10 cellular contexts compared by ENCODE assay signal in genomic region chr12:6205144-6205539, GRCh38. TPM values are rescaled to one million over a fixed set of nuclear protein-coding genes. Genes with fewer than 3 reads are reported as not detected.
DNase-seq lines count a peak whose midpoint lies in the region; ATAC-seq and TF ChIP-seq lines count a peak whose summit lies in the region.
"Had no signal": no experiment of that assay in that cellular context is flagged by ENCODE, and none has a peak within 500 bp of the region (broad histone marks: within the 10 kb centered on the region; RNA-seq: fewer than 3 reads in every experiment).

No MANE protein-coding gene starts in this region.

- 19% methylated on average over 8 of the region's 8 CpGs for WGBS in urinary bladder

- CTCF ChIA-PET in T-cell (lab: Charles Lee) = interaction anchor here in 1 of 2 donors (0.7 kb wide), 1 partner anchor 70 kb away, joined by 3 read pairs; no protein-coding TSS in a partner anchor

- DNase-seq in SJCRH30 = peak; percentile 86 to 92
- DNase-seq in fibroblast of lung (ENCODE audit: low read depth in 2 of 2) = no peak
- DNase-seq in T-cell = no peak
- DNase-seq in GM13977 (ENCODE audit: low spot score) = no peak
- DNase-seq: NCI-H510A; stimulated activated CD4-positive, alpha-beta T cell treated with anti-CD3 and anti-CD28 coated beads, Interleukin-12 subunit alpha, Interleukin-12 subunit beta, amount 100 ng/mL, for 4 hours had no signal

- no peaks in the 10 kb centered on the region for H3K9me3 Mint-ChIP-seq in T-cell
- H3K9me3 Mint-ChIP-seq: activated naive CD4-positive, alpha-beta T cell treated with anti-CD3 and anti-CD28 coated beads, Interleukin-2, amount 50 U/mL, for 24 hours had no signal

- H3K79me2 ChIP-seq in fibroblast of lung (ENCODE audit: control insufficient read depth, insufficient read depth, low read length) = peaks cover 81% of the 10 kb centered on the region

- H2AFZ ChIP-seq in fibroblast of lung (ENCODE audit: low read length) = no peak overlapping the region

- H3K4me3 Mint-ChIP-seq in T-cell = no peak overlapping the region
- H3K4me3 Mint-ChIP-seq: activated naive CD4-positive, alpha-beta T cell treated with anti-CD3 and anti-CD28 coated beads, Interleukin-2, amount 50 U/mL, for 24 hours had no signal

- no peak overlapping the region for H3K9ac ChIP-seq in fibroblast of lung (ENCODE audit: insufficient read depth, low read length)

- no peaks in the 10 kb centered on the region for H3K36me3 Mint-ChIP-seq in T-cell

- H3K27ac Mint-ChIP-seq in T-cell = no peak overlapping the region
- H3K27ac Mint-ChIP-seq: activated naive CD4-positive, alpha-beta T cell treated with anti-CD3 and anti-CD28 coated beads, Interleukin-2, amount 50 U/mL, for 24 hours had no signal

- H3K4me2 ChIP-seq in fibroblast of lung (ENCODE audit: extremely low read depth, insufficient read depth, low read length) = peak overlapping the region; percentile 62

- H3K27me3 Mint-ChIP-seq in T-cell = peaks cover 21 to 50% of the 10 kb centered on the region in 2 donors

- H3K36me3 ChIP-seq in SJCRH30 (peaks cover 3% of the 10 kb centered on the region), fibroblast of lung (ENCODE audit: control insufficient read depth, insufficient read depth, low read length) (peaks cover 2% of the 10 kb centered on the region), muscle layer of duodenum (ENCODE audit: control insufficient read depth in 1 of 2, insufficient read depth in 2 of 2, low read length in 2 of 2) (no peaks in the 10 kb centered on the region), urinary bladder (ENCODE audit: insufficient read depth) (no peaks in the 10 kb centered on the region)

- no peak for ATAC-seq in T-cell (replicated peaks in 1 of 4)
- ATAC-seq in GM21786 (IDR thresholded peaks at IDR 0.05; ENCODE audit: unreplicated experiment) = no peak

- H3K4me1 ChIP-seq in SJCRH30 = peaks cover 33% of the 10 kb centered on the region
- H3K4me1 ChIP-seq in fibroblast of lung (ENCODE audit: control insufficient read depth, extremely low read depth, insufficient read depth, low read length) = peaks cover 8% of the 10 kb centered on the region
- H3K4me1 ChIP-seq in muscle layer of duodenum (ENCODE audit: control insufficient read depth in 1 of 2, insufficient read depth in 2 of 2, low read length in 2 of 2) = peaks cover 24 to 76% of the 10 kb centered on the region in 2 donors
- peaks cover 1% of the 10 kb centered on the region for H3K4me1 ChIP-seq in urinary bladder (ENCODE audit: insufficient read depth)

- no peaks in the 10 kb centered on the region for H3K27me3 ChIP-seq in SJCRH30
- no peaks in the 10 kb centered on the region for H3K27me3 ChIP-seq in fibroblast of lung (ENCODE audit: control insufficient read depth, insufficient read depth, low read length)
- H3K27me3 ChIP-seq in muscle layer of duodenum (ENCODE audit: low read depth, low read length) = no peaks in the 10 kb centered on the region

- H3K27ac ChIP-seq in SJCRH30 = peak overlapping the region; percentile 74
- peak overlapping the region; percentile 32 for H3K27ac ChIP-seq in fibroblast of lung (ENCODE audit: insufficient read depth, low read length)
- peak overlapping the region; percentile 64 for H3K27ac ChIP-seq in muscle layer of duodenum (ENCODE audit: low read length)
- H3K27ac ChIP-seq in urinary bladder (ENCODE audit: low read depth) = peak overlapping the region; percentile 61

- H3K4me1 Mint-ChIP-seq in T-cell = peaks cover 10 to 16% (median 14%) of the 10 kb centered on the region in 3 donors

- in situ Hi-C loops in GM13977 (cut with MboI; ENCODE audit: low pct_unique_long_range_greater_than_20kb, low sequenced_read_pairs, unreplicated experiment) = no loop called here

- H3K4me3 ChIP-seq in SJCRH30 = no peak overlapping the region
- H3K4me3 ChIP-seq in fibroblast of lung (replicated peaks in 1 of 4; ENCODE audit: control extremely low read depth in 1 of 4, insufficient read depth in 1 of 4, low read depth in 3 of 4, low read length in 4 of 4) = peak overlapping the region in 1 of 4 experiments; percentile 27
- peak overlapping the region; percentile 2 to 29 for H3K4me3 ChIP-seq in muscle layer of duodenum (ENCODE audit: low read depth in 1 of 2, low read length in 2 of 2)
- H3K4me3 ChIP-seq in urinary bladder (ENCODE audit: low read depth, low read length) = no peak overlapping the region

- TF ChIP-seq CTCF in fibroblast of lung (conservative IDR thresholded peaks at IDR 0.05 in 1 of 2, IDR thresholded peaks at IDR 0.05 in 1 of 2; ENCODE audit: low read depth in 1 of 2, low read length in 2 of 2) (no peak), GM13977 (IDR thresholded peaks at IDR 0.05; ENCODE audit: extremely low read depth, insufficient read depth, missing control alignments) (no peak)

- H4K20me1 ChIP-seq in fibroblast of lung (ENCODE audit: control insufficient read depth, extremely low read depth, insufficient read depth, low read length) = no peaks in the 10 kb centered on the region

- H3K9me3 ChIP-seq in SJCRH30 (replicated peaks) (no peaks in the 10 kb centered on the region), fibroblast of lung (ENCODE audit: control insufficient read depth, insufficient read depth, low read depth, low read length) (no peaks in the 10 kb centered on the region), muscle layer of duodenum (ENCODE audit: control insufficient read depth in 1 of 2, low read length in 2 of 2) (no peaks in the 10 kb centered on the region)

- POLR2A ChIA-PET in T-cell (lab: Charles Lee) = no interaction called here

RNA-seq across cellular contexts. Expression of gene CD9, which starts 4.9 kb away (rescaled TPM):
- 220 and 239 TPM in 2 replicates for total RNA-seq in SJCRH30 (2014; rRNA removed; shearing (Covaris generic))
- total RNA-seq in fibroblast of lung = 266 and 856 TPM in 2 replicates
- 520 and 1,081 TPM in 2 replicates for polyA plus RNA-seq in fibroblast of lung
- 290 and 636 TPM in 2 replicates for polyA plus RNA-seq in fibroblast of lung (2012)
- polyA minus RNA-seq in fibroblast of lung (ENCODE audit: low replicate concordance) = 150 and 262 TPM in 2 replicates
- total RNA-seq in urinary bladder = 215 TPM
- polyA plus RNA-seq in urinary bladder = 554 TPM
- 1 to 10 TPM; 2.6 to 5.7 (median 3.3) TPM for total RNA-seq in T-cell

Comparison
In these comparisons a context has a peak if more than half of its experiments do, and no peak if none do; other contexts are left out.
1. DNase-seq: peak in SJCRH30 (2 of 2); none in fibroblast of lung (0 of 2), T-cell (0 of 34) and GM13977 (single experiment).
2. H3K4me3 ChIP-seq: peak in muscle layer of duodenum (2 of 2); none in SJCRH30 (single experiment) and urinary bladder (single experiment).
3. RNA of gene CD9, which starts 4.9 kb away (total RNA-seq): 266 to 856 TPM in fibroblast of lung, 220 to 239 TPM in SJCRH30 and 215 TPM in urinary bladder (single experiment); 2.6 to 5.7 TPM in T-cell; every median in the first group is over 10 times any median in the second.
4. Peak in every context shown above with its lines, with median percentiles within 50 percentile points of each other: H3K27ac ChIP-seq.